8 cellular contexts compared by ENCODE assay signal in genomic region chr1:25800538-25801377, GRCh38. TPM values are rescaled to one million over a fixed set of nuclear protein-coding genes. Genes with fewer than 3 reads are reported as not detected.
DNase-seq lines count a peak whose midpoint lies in the region; ATAC-seq, FAIRE-seq and TF ChIP-seq lines count a peak whose summit lies in the region.

No MANE protein-coding gene starts in this region.

- peak overlapping the region; percentile 44 to 77 for H3K9ac ChIP-seq in kidney (ENCODE audit: low read length in 2 of 2)

- no peaks in the 10 kb centered on the region for H3K9me3 ChIP-seq in kidney (ENCODE audit: control insufficient read depth in 1 of 2, low read length in 2 of 2)
- H3K9me3 ChIP-seq in thoracic aorta, result no peaks in the 10 kb centered on the region

- H3K36me3 ChIP-seq in kidney (ENCODE audit: control insufficient read depth in 1 of 2, insufficient read depth in 2 of 2, low read length in 2 of 2) (peaks cover 0 to 4% of the 10 kb centered on the region in 2 donors), thoracic aorta (peaks cover 4% of the 10 kb centered on the region)

- peaks cover 15 to 32% of the 10 kb centered on the region in 2 donors for H3K4me1 ChIP-seq in kidney (ENCODE audit: control insufficient read depth in 1 of 2, insufficient read depth in 1 of 2, low read depth in 1 of 2, low read length in 2 of 2)
- H3K4me1 ChIP-seq in thoracic aorta (ENCODE audit: control insufficient read depth in 1 of 2, low read depth in 2 of 2), result peaks cover 30 to 66% of the 10 kb centered on the region in 2 donors

- intact Hi-C loops in kidney (cut with DNase I), result no loop called here

- TF ChIP-seq CTCF in kidney (IDR thresholded peaks at IDR 0.05; ENCODE audit: borderline replicate concordance, extremely low read depth, insufficient read depth), result no peak
- TF ChIP-seq CTCF in thoracic aorta (IDR thresholded peaks at IDR 0.05), result no peak

- H3K27me3 ChIP-seq in thoracic aorta (replicated peaks; ENCODE audit: insufficient read depth), result no peaks in the 10 kb centered on the region

- peak; percentile 19 to 21 for DNase-seq in activated CD4-positive, alpha-beta T cell treated with anti-CD3 and anti-CD28 coated beads, Interleukin-2, amount 50 U/mL, for 48 hours
- no peak for DNase-seq in activated CD4-positive, alpha-beta T cell treated with anti-CD3 and anti-CD28 coated beads for 48 hours
- peak; percentile 60 for DNase-seq in kidney
- no peak for DNase-seq in thoracic aorta (ENCODE audit: low spot score)
- no peak for DNase-seq in iPS-NIHi7 (ENCODE audit: extremely low spot score)
- no peak for DNase-seq in NCI-H187 treated with DMSO at 0.1 percent for 48 hours (lab: John Stamatoyannopoulos, UW)

- H3K27ac ChIP-seq in angular gyrus (ENCODE audit: low read depth, low read length), result peak overlapping the region; percentile 45
- H3K27ac ChIP-seq in kidney (ENCODE audit: low read depth in 2 of 2, low read length in 2 of 2), result no peak overlapping the region
- peak overlapping the region; percentile 74 to 79 for H3K27ac ChIP-seq in thoracic aorta

- peak overlapping the region; percentile 59 to 65 for H3K4me3 ChIP-seq in kidney (ENCODE audit: low read length in 2 of 2)
- peak overlapping the region; percentile 86 for H3K4me3 ChIP-seq in thoracic aorta

- ATAC-seq in thoracic aorta (ENCODE audit: insufficient number of reproducible peaks, low FRiP score, low read depth), result no peak
- ATAC-seq in GM18907 (IDR thresholded peaks at IDR 0.05; ENCODE audit: unreplicated experiment), result no peak

- FAIRE-seq in kidney (lab: Jason Lieb, UNC), result no peak

RNA-seq across cellular contexts. Expression of gene SELENON, which starts 0.8 kb away (rescaled TPM):
- total RNA-seq in kidney, result 116 TPM
- 69.3 TPM for polyA plus RNA-seq in kidney (ENCODE audit: insufficient read depth, low read depth, low replicate concordance)
- 10 to 100 TPM; 44.1 to 48.6 TPM for total RNA-seq in thoracic aorta

RNA-seq across cellular contexts. Expression of gene MTFR1L, which starts 19.0 kb away (rescaled TPM):
- 66.6 TPM for total RNA-seq in kidney
- 108 TPM for polyA plus RNA-seq in kidney (ENCODE audit: insufficient read depth, low read depth, low replicate concordance)
- 10 to 100 TPM; 63.4 to 81.9 TPM for total RNA-seq in thoracic aorta

RNA-seq across cellular contexts. Expression of gene AUNIP, which starts 58.5 kb away (rescaled TPM):
- total RNA-seq in kidney (0.38 TPM), thoracic aorta (not detected)
- polyA plus RNA-seq in kidney (ENCODE audit: insufficient read depth, low read depth, low replicate concordance), result not detected

Comparison
In these comparisons a context has a peak if more than half of its experiments do, and no peak if none do; other contexts are left out.
1. DNase-seq: peak in activated CD4-positive, alpha-beta T cell treated with anti-CD3 and anti-CD28 coated beads, Interleukin-2, amount 50 U/mL, for 48 hours (2 of 2) and kidney (single experiment); none in activated CD4-positive, alpha-beta T cell treated with anti-CD3 and anti-CD28 coated beads for 48 hours (single experiment), thoracic aorta (single experiment), iPS-NIHi7 (single experiment) and NCI-H187 treated with DMSO at 0.1 percent for 48 hours (single experiment).
2. H3K27ac ChIP-seq: peak in angular gyrus (single experiment) and thoracic aorta (2 of 2); none in kidney (0 of 2).